ENCODE assay signal across 25 cellular contexts in the genomic region with DNA sequence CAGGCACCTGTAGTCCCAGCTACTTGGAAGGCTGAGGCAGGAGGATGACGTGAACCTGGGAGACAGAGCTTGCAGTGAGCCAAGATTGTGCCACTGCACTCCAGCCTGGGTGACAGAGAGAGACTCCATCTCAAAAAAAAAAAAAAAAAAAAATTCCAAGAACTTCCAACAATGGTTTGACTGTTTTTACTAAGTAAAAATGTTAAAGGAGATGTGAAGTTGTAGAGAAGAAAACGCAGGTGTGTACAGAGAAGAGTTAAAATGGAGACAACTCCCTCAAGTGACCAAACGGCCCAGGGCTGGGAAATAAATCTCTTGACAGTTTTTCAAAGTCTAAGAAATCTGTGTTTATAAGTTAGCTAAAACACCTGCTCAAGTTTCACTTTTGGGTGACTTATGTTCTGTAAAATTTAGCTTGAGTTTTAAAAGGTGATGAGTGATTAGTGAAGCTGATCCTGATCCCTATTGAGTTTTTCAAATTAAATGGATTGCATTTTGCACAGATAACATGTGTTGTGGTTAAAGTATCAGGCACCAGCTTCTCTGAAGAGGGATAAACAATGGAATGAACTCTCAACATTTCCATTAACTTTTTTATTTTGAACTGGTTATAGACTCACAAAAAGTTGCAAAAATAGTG.
"Had no signal": no experiment of that assay in that cellular context is flagged by ENCODE, and none has a peak within 500 bp of the region (broad histone marks: within the 10 kb centered on the region; RNA-seq: fewer than 3 reads in every experiment).

No MANE protein-coding gene starts in this region.

- H3K27me3 Mint-ChIP-seq: type B pancreatic cell had no signal

- H3K79me2 ChIP-seq: hepatocyte had no signal

- H3K4me3 ChIP-seq: coronary artery, hepatocyte, lung, right atrium auricular region, suprapubic skin, thyroid gland had no signal

- H3K27me3 ChIP-seq: hepatocyte, neutrophil, right atrium auricular region, suprapubic skin, thyroid gland had no signal

- H3K4me2 ChIP-seq: hepatocyte had no signal

- ATAC-seq: left cardiac atrium; left ventricle myocardium superior; stimulated activated effector memory CD8-positive, alpha-beta T cell treated with anti-CD3 and anti-CD28 coated beads, Interleukin-12 subunit alpha, Interleukin-12 subunit beta, amount 100 ng/mL, for 72 hours; stimulated activated naive CD8-positive, alpha-beta T cell treated with anti-CD3 and anti-CD28 coated beads, Interleukin-15, Interleukin-2, amounts not matched to agents 100 U/mL and 50 U/mL, for 24 hours had no signal

- H3K27ac Mint-ChIP-seq: endodermal cell; naive B cell; stimulated activated effector memory CD8-positive, alpha-beta T cell treated with anti-CD3 and anti-CD28 coated beads, Interleukin-12 subunit alpha, Interleukin-12 subunit beta, amount 100 ng/mL, for 72 hours; type B pancreatic cell had no signal

- DNase-seq: effector CD4-positive, alpha-beta T cell; endodermal cell; erythroblast; foreskin melanocyte; head of caudate nucleus; kidney; left cardiac atrium; left ventricle myocardium superior; mesenchymal stem cell; midbrain; naive B cell; stimulated activated CD4-positive, alpha-beta T cell treated with anti-CD3 and anti-CD28 coated beads, Interleukin-4, amount 100 ng/mL, for 1 hour; stimulated activated CD8-positive, alpha-beta memory T cell treated with anti-CD3 and anti-CD28 coated beads, Interleukin-4, amount 100 ng/mL, for 48 hours; stimulated activated naive CD8-positive, alpha-beta T cell treated with anti-CD3 and anti-CD28 coated beads, Interleukin-15, Interleukin-2, amounts not matched to agents 100 U/mL and 50 U/mL, for 24 hours; thyroid gland had no signal

- FAIRE-seq: endothelial cell of umbilical vein, kidney, urothelium cell line had no signal

- H3K27ac ChIP-seq: coronary artery, hepatocyte, neutrophil, right atrium auricular region, suprapubic skin, thyroid gland had no signal

- H3K4me3 Mint-ChIP-seq: endodermal cell; naive B cell; stimulated activated effector memory CD8-positive, alpha-beta T cell treated with anti-CD3 and anti-CD28 coated beads, Interleukin-12 subunit alpha, Interleukin-12 subunit beta, amount 100 ng/mL, for 72 hours; type B pancreatic cell had no signal

- H3K4me1 ChIP-seq: right atrium auricular region, suprapubic skin, thyroid gland had no signal

- H2AFZ ChIP-seq: hepatocyte had no signal

- H3K9me3 Mint-ChIP-seq: endodermal cell; stimulated activated effector memory CD8-positive, alpha-beta T cell treated with anti-CD3 and anti-CD28 coated beads, Interleukin-12 subunit alpha, Interleukin-12 subunit beta, amount 100 ng/mL, for 72 hours had no signal

- H3K36me3 ChIP-seq: neutrophil, right atrium auricular region, suprapubic skin, thyroid gland had no signal

- H3K4me1 Mint-ChIP-seq: endodermal cell; naive B cell; stimulated activated effector memory CD8-positive, alpha-beta T cell treated with anti-CD3 and anti-CD28 coated beads, Interleukin-12 subunit alpha, Interleukin-12 subunit beta, amount 100 ng/mL, for 72 hours had no signal

- H3K36me3 Mint-ChIP-seq: naive B cell; stimulated activated effector memory CD8-positive, alpha-beta T cell treated with anti-CD3 and anti-CD28 coated beads, Interleukin-12 subunit alpha, Interleukin-12 subunit beta, amount 100 ng/mL, for 72 hours had no signal

- H3K9me3 ChIP-seq: neutrophil, right atrium auricular region, suprapubic skin, thyroid gland had no signal
